27 cellular contexts compared by ENCODE assay signal in genomic region chrX:105495376-105495775, GRCh38.
DNase-seq lines count a peak whose midpoint lies in the region; ATAC-seq and TF ChIP-seq lines count a peak whose summit lies in the region.
"Had no signal": no experiment of that assay in that cellular context is flagged by ENCODE, and none has a peak within 500 bp of the region (broad histone marks: within the 10 kb centered on the region; RNA-seq: fewer than 3 reads in every experiment).

No MANE protein-coding gene starts in this region.

- H3K79me2 ChIP-seq in SK-N-SH (ENCODE audit: insufficient read depth): no peaks in the 10 kb centered on the region

- H2AFZ ChIP-seq in SK-N-SH (ENCODE audit: low read depth): no peak overlapping the region
- H2AFZ ChIP-seq: PC-9 had no signal

- intact Hi-C loops in sciatic nerve (cut with DNase I): no loop called here

- no peaks in the 10 kb centered on the region for H3F3A ChIP-seq in SK-N-SH (replicated peaks; ENCODE audit: insufficient read depth)

- TF ChIP-seq RAD21 in SK-N-SH (IDR thresholded peaks at IDR 0.05; ENCODE audit: low read length): no peak

- no peaks in the 10 kb centered on the region for H3K36me3 ChIP-seq in SK-N-SH (replicated peaks in 1 of 2; ENCODE audit: control insufficient read depth in 1 of 2, insufficient read depth in 2 of 2, low read length in 1 of 2)
- H3K36me3 ChIP-seq: SJSA1 had no signal

- no peak for TF ChIP-seq CTCF in fibroblast of mammary gland (conservative IDR thresholded peaks at IDR 0.05; ENCODE audit: control insufficient read depth, insufficient read depth, low read depth, low read length)
- TF ChIP-seq CTCF in type B pancreatic cell (conservative IDR thresholded peaks at IDR 0.05): no peak
- TF ChIP-seq CTCF in SK-N-SH (IDR thresholded peaks at IDR 0.05): no peak

- peaks cover 6% of the 10 kb centered on the region; the same call in 1 of the 2 replicates for H3K9me3 ChIP-seq in SK-N-SH
- H3K9me3 ChIP-seq: Caco-2, SJSA1 had no signal

- DNase-seq in HT1080 (ENCODE audit: low read depth) (peak; percentile 2), LHCN-M2 (ENCODE audit: low read depth) (peak; percentile 60), fibroblast of mammary gland (ENCODE audit: low read depth) (peak; percentile 13), type B pancreatic cell (ENCODE audit: extremely low spot score, unreplicated experiment) (no peak), RKO (ENCODE audit: low spot score) (no peak), sciatic nerve (ENCODE audit: low spot score) (no peak), SK-N-SH (no peak)
- DNase-seq: Caco-2; CD8-positive, alpha-beta T cell; DMS79 treated with DMSO at 0.1 percent for 48 hours; GF-D8; GOT3; Kasumi-1; NCI-H1105 treated with DMSO at 0.1 percent for 48 hours; NCI-H2029 treated with DMSO at 0.1 percent for 48 hours; NCI-H446 treated with DMSO at 0.1 percent for 48 hours; NCI-H526; NCI-H82; NK-92 treated with Interleukin-12 subunit alpha and Interleukin-12 subunit beta, amount 100 ng/mL, for 24 hours; PC-9; Right ventricle myocardium superior; RPMI8226 had no signal

- H3K4me2 ChIP-seq in SK-N-SH: no peak overlapping the region
- H3K4me2 ChIP-seq: PC-9 had no signal

- H4K20me1 ChIP-seq in SK-N-SH (ENCODE audit: insufficient read depth): no peaks in the 10 kb centered on the region

- H3K4me1 ChIP-seq in SK-N-SH (ENCODE audit: control insufficient read depth in 1 of 2, insufficient read depth in 2 of 2, low read depth in 1 of 2, low read length in 1 of 2): no peaks in the 10 kb centered on the region
- H3K4me1 ChIP-seq: Caco-2, SJSA1 had no signal

- H3K4me1 Mint-ChIP-seq in type B pancreatic cell (ENCODE audit: unreplicated experiment): no peaks in the 10 kb centered on the region
- H3K4me1 Mint-ChIP-seq: B cell had no signal

- no peaks in the 10 kb centered on the region for H3K27me3 Mint-ChIP-seq in type B pancreatic cell
- H3K27me3 Mint-ChIP-seq: B cell had no signal

- POLR2A ChIA-PET in SK-N-SH (lab: Yijun Ruan, JAX): no interaction called here

- H3K4me3 Mint-ChIP-seq in type B pancreatic cell: no peak overlapping the region
- H3K4me3 Mint-ChIP-seq: B cell; CD8-positive, alpha-beta T cell had no signal

- no peaks in the 10 kb centered on the region for H3K9me2 ChIP-seq in SK-N-SH

- no peaks in the 10 kb centered on the region for H3K9me3 Mint-ChIP-seq in type B pancreatic cell

- H3K4me3 ChIP-seq in fibroblast of mammary gland (ENCODE audit: control insufficient read depth, low read depth, low read length) (no peak overlapping the region), SK-N-SH (ENCODE audit: low read depth in 2 of 2, low read length in 1 of 2) (no peak overlapping the region)
- H3K4me3 ChIP-seq: K562, PC-9, SJSA1 had no signal

- H3K36me3 Mint-ChIP-seq in type B pancreatic cell: no peaks in the 10 kb centered on the region
- H3K36me3 Mint-ChIP-seq: CD8-positive, alpha-beta T cell had no signal

- no peak for ATAC-seq in sciatic nerve
- ATAC-seq: CD8-positive, alpha-beta T cell; HCT116; K562 had no signal

- TF ChIP-seq EP300 in SK-N-SH (IDR thresholded peaks at IDR 0.05; ENCODE audit: borderline replicate concordance in 1 of 2, low read depth in 1 of 2, low read length in 1 of 2): no peak

- peak overlapping the region; percentile 49 for H3K27ac Mint-ChIP-seq in type B pancreatic cell
- H3K27ac Mint-ChIP-seq: B cell; CD8-positive, alpha-beta T cell had no signal

- H3K27ac ChIP-seq in SK-N-SH (ENCODE audit: low read depth in 2 of 2, low read length in 1 of 2): no peak overlapping the region
- H3K27ac ChIP-seq: C4-2B, PC-9, SJSA1 had no signal

- H3K9ac ChIP-seq in SK-N-SH: no peak overlapping the region

- H3K27me3 ChIP-seq in SK-N-SH (ENCODE audit: insufficient read depth): no peaks in the 10 kb centered on the region
- H3K27me3 ChIP-seq: SJSA1 had no signal

- CTCF ChIA-PET in SK-N-SH (lab: Yijun Ruan, JAX): no interaction called here

TF ChIP-seq in SK-N-SH, 30 proteins besides CTCF, POLR2A, EP300 and RAD21:
- no peak for TF ChIP-seq POLR2AphosphoS5 (IDR thresholded peaks at IDR 0.05; ENCODE audit: low read depth, low read length)
- TF ChIP-seq SMC3 (IDR thresholded peaks at IDR 0.05; ENCODE audit: low read depth, low read length): no peak
- TF ChIP-seq EZH2phosphoT487 (IDR thresholded peaks at IDR 0.05; ENCODE audit: borderline replicate concordance, low read depth): no peak
- no peak for TF ChIP-seq FOXJ3 (CRISPR knock-in tag; IDR thresholded peaks at IDR 0.05)
- TF ChIP-seq FOXM1 (IDR thresholded peaks at IDR 0.05; ENCODE audit: low read depth): no peak
- TF ChIP-seq RXRA (IDR thresholded peaks at IDR 0.05; ENCODE audit: borderline replicate concordance, low read depth): no peak

Comparison
In these comparisons a context has a peak if more than half of its experiments do, and no peak if none do; other contexts are left out.
1. DNase-seq: peak in HT1080 (single experiment), LHCN-M2 (single experiment) and fibroblast of mammary gland (single experiment); none in type B pancreatic cell (single experiment), RKO (single experiment), sciatic nerve (single experiment) and SK-N-SH (single experiment).